8 cellular contexts compared by ENCODE assay signal in the genomic region with DNA sequence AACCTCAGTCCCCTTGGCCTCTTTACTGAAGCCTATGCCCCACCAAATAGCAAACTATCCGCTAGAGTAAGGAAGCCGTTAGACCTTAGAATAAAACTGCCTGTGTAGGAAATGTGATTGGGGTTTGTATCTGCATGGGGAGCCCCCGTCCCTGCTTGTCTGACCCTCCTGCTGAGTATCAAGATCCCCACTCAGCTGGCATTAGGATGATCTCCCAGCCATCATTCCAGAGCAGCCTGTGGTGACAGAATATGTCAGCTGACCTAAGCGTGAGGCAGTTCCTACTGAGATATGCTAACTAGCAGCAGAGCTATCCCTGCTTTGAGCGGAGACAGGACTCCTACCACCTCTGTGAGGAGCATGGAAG. TPM values are rescaled to one million over a fixed set of nuclear protein-coding genes. Genes with fewer than 3 reads are reported as not detected.
DNase-seq lines count a peak whose midpoint lies in the region; ATAC-seq, FAIRE-seq and TF ChIP-seq lines count a peak whose summit lies in the region.

No MANE protein-coding gene starts in this region.

- DNase-seq in NCI-H748 (lab: John Stamatoyannopoulos, UW; ENCODE audit: unreplicated experiment) = peak; percentile 29
- no peak for DNase-seq in NCI-H748 treated with DMSO at 0.1 percent for 48 hours (lab: John Stamatoyannopoulos, UW)
- DNase-seq in SJSA1 (ENCODE audit: low read depth in 1 of 2, low spot score in 2 of 2) = peak in 1 of 2 experiments; percentile 59
- DNase-seq in bronchial epithelial cell (ENCODE audit: low read depth) = peak; percentile 41
- DNase-seq in sciatic nerve (ENCODE audit: low spot score) = no peak

- H3K27ac ChIP-seq in SJSA1 = peak overlapping the region; percentile 64

- H3K4me1 ChIP-seq in SJSA1 (replicated peaks) = peaks cover 21% of the 10 kb centered on the region

- ATAC-seq in HG03025 (IDR thresholded peaks at IDR 0.05; ENCODE audit: low FRiP score, unreplicated experiment) (peak; percentile 2), sciatic nerve (peak; percentile 77), HG03139 (IDR thresholded peaks at IDR 0.05; ENCODE audit: unreplicated experiment) (no peak)

- intact Hi-C loops in sciatic nerve (cut with DNase I) = no loop called here

- H3K4me3 ChIP-seq in SJSA1 (peak overlapping the region; percentile 85), bronchial epithelial cell (ENCODE audit: low read depth, low read length) (peak overlapping the region; percentile 84), iPS-18c (ENCODE audit: insufficient read depth, low read depth, low read length) (peak overlapping the region; percentile 85)

- FAIRE-seq in bronchial epithelial cell (lab: Jason Lieb, UNC) = no peak

- H3K36me3 ChIP-seq in SJSA1 (peaks cover 4% of the 10 kb centered on the region; the same call in 1 of the 2 replicates), bronchial epithelial cell (ENCODE audit: control insufficient read depth, insufficient read depth, low read length) (no peaks in the 10 kb centered on the region)

- no peak for TF ChIP-seq CTCF in bronchial epithelial cell (IDR thresholded peaks at IDR 0.05; ENCODE audit: insufficient read depth, low read length, severe bottlenecking)

- no peaks in the 10 kb centered on the region for H3K27me3 ChIP-seq in SJSA1 (replicated peaks)
- no peaks in the 10 kb centered on the region for H3K27me3 ChIP-seq in bronchial epithelial cell (ENCODE audit: control insufficient read depth, insufficient read depth, low read length)

- no peaks in the 10 kb centered on the region for H3K9me3 ChIP-seq in SJSA1 (replicated peaks)
- no peaks in the 10 kb centered on the region for H3K9me3 ChIP-seq in iPS-18c (ENCODE audit: control insufficient read depth, insufficient read depth, low read length)

RNA-seq across cellular contexts. Expression of a gene that starts 0.6 kb away (rescaled TPM):
- total RNA-seq in SJSA1 (2014; rRNA removed; shearing (Covaris generic)) = 13.5 and 19.7 TPM in 2 replicates
- total RNA-seq in bronchial epithelial cell (17.9 and 23.6 TPM in 2 replicates), sciatic nerve (16.8 TPM)

RNA-seq across cellular contexts. Expression of a gene that starts 53.1 kb away (rescaled TPM):
- 0.32 TPM in 1 of 2 replicates, not detected in the other for total RNA-seq in SJSA1 (2014; rRNA removed; shearing (Covaris generic))
- total RNA-seq in bronchial epithelial cell = 0.26 and 0.79 TPM in 2 replicates
- total RNA-seq in sciatic nerve = 8.6 TPM

RNA-seq across cellular contexts. Expression of a gene that starts 53.2 kb away (rescaled TPM):
- 5.1 TPM in 2 replicates for total RNA-seq in SJSA1 (2014; rRNA removed; shearing (Covaris generic))
- 12.8 and 15.5 TPM in 2 replicates for total RNA-seq in bronchial epithelial cell
- total RNA-seq in sciatic nerve = 19.7 TPM

RNA-seq across cellular contexts. Expression of a gene that starts 59.0 kb away (rescaled TPM):
- total RNA-seq in SJSA1 (2014; rRNA removed; shearing (Covaris generic)) = 0.26 TPM in 1 of 2 replicates, not detected in the other
- total RNA-seq in bronchial epithelial cell = 2.6 and 4.4 TPM in 2 replicates
- 5.6 TPM for total RNA-seq in sciatic nerve

RNA-seq across cellular contexts. Expression of a gene that starts 59.7 kb away (rescaled TPM):
- 22.6 and 33.0 TPM in 2 replicates for total RNA-seq in SJSA1 (2014; rRNA removed; shearing (Covaris generic))
- total RNA-seq in bronchial epithelial cell = 8.4 and 11.0 TPM in 2 replicates
- 21.2 TPM for total RNA-seq in sciatic nerve

Comparison
In these comparisons a context has a peak if more than half of its experiments do, and no peak if none do; other contexts are left out.
1. DNase-seq: peak in NCI-H748 (single experiment) and bronchial epithelial cell (single experiment); none in NCI-H748 treated with DMSO at 0.1 percent for 48 hours (single experiment) and sciatic nerve (single experiment).
2. Peak in every context shown above with its lines, with median percentiles within 50 percentile points of each other: H3K4me3 ChIP-seq.